In the genomic region with DNA sequence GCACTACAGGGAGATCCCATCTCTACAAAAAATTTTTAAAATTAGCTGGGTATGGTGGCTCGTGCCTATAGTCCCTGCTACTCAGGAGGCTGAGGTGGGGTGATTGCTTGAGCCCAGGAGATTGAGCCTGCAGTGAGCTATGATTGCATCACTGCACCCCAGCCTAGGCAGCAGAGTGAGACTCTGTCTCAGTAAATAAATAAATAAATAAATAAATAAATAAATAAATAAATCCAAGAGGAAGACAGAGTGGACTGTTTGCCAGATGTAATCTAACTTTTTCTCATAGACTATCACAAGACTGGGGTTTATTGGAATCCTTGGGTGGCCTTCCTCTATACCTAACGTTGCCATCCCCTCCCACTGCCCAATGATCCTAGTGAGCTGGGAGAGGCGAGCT, we compare ENCODE assay signal across 15 cellular contexts. TPM values are rescaled to one million over a fixed set of nuclear protein-coding genes. Genes with fewer than 3 reads are reported as not detected.
DNase-seq lines count a peak whose midpoint lies in the region; ATAC-seq, FAIRE-seq and TF ChIP-seq lines count a peak whose summit lies in the region.
"Had no signal": no experiment of that assay in that cellular context is flagged by ENCODE, and none has a peak within 500 bp of the region (broad histone marks: within the 10 kb centered on the region; RNA-seq: fewer than 3 reads in every experiment).

No MANE protein-coding gene starts in this region.

- H3K4me3 ChIP-seq in BLaER1 treated with 17β-estradiol and CSF1 and Interleukin-3, amounts not matched to agents 10 nM and 100 nM: no peak overlapping the region
- H3K4me3 ChIP-seq in HEK293 (ENCODE audit: low read depth, low read length): no peak overlapping the region
- no peak overlapping the region for H3K4me3 ChIP-seq in K562
- H3K4me3 ChIP-seq: GM12878 had no signal

- FAIRE-seq in K562 (lab: Jason Lieb, UNC): no peak
- FAIRE-seq: A204.1, GM12878, HepG2, HTR-8/SVneo had no signal

- H3K9me3 Mint-ChIP-seq in naive thymus-derived CD8-positive, alpha-beta T cell: no peaks in the 10 kb centered on the region
- H3K9me3 Mint-ChIP-seq: CD4-positive, CD25-positive, alpha-beta regulatory T cell had no signal

- ATAC-seq in K562: no peak
- ATAC-seq in naive thymus-derived CD8-positive, alpha-beta T cell: no peak
- ATAC-seq: GM12878, HepG2 had no signal

- BruUV-seq in K562 (replicated peaks; lab: Mats Ljungman, UMichigan): no TSS peak

- H3K9me3 ChIP-seq in BLaER1 treated with 17β-estradiol and CSF1 and Interleukin-3, amounts not matched to agents 10 nM and 100 nM (replicated peaks in 1 of 11): no peaks in the 10 kb centered on the region
- H3K9me3 ChIP-seq in HEK293 (ENCODE audit: control insufficient read depth, insufficient read depth, low read depth, low read length) (no peaks in the 10 kb centered on the region), K562 (replicated peaks; ENCODE audit: control insufficient read depth, insufficient read depth, low read depth, low read length) (no peaks in the 10 kb centered on the region)

- no peaks in the 10 kb centered on the region for H3K79me2 ChIP-seq in K562 (ENCODE audit: control insufficient read depth, insufficient read depth, low read length)

- H3K4me2 ChIP-seq in BLaER1 treated with 17β-estradiol and CSF1 and Interleukin-3, amounts not matched to agents 10 nM and 100 nM: peak overlapping the region; percentile 49 to 79 (median 64)
- H3K4me2 ChIP-seq in K562 (ENCODE audit: insufficient read depth, low read length): no peak overlapping the region

- no peak overlapping the region for H3K9ac ChIP-seq in BLaER1 treated with 17β-estradiol and CSF1 and Interleukin-3, amounts not matched to agents 10 nM and 100 nM
- H3K9ac ChIP-seq in K562 (ENCODE audit: insufficient read depth in 1 of 2, low read depth in 2 of 2, low read length in 2 of 2): no peak overlapping the region

- no peak for DNase-seq in K562 (ENCODE audit: extremely low read depth in 1 of 4, low spot score in 3 of 4)
- no peak for DNase-seq in naive thymus-derived CD8-positive, alpha-beta T cell
- no peak for DNase-seq in stimulated activated naive CD4-positive, alpha-beta T cell (lab: John Stamatoyannopoulos, UW)
- no peak for DNase-seq in activated naive CD4-positive, alpha-beta T cell treated with Interleukin-2 at 50 U/mL for 16 hours
- no peak for DNase-seq in foreskin melanocyte
- no peak for DNase-seq in activated CD8-positive, alpha-beta memory T cell treated with anti-CD3 and anti-CD28 coated beads for 24 hours
- DNase-seq: CD4-positive, CD25-positive, alpha-beta regulatory T cell; DMS79; HCEC 1CT had no signal

- no peaks in the 10 kb centered on the region for H3K9me1 ChIP-seq in K562 (ENCODE audit: control insufficient read depth, insufficient read depth, low read length)

- POLR2A ChIA-PET in HEK293 (lab: Yijun Ruan, JAX): interaction anchor here (0.6 kb wide), 1 partner anchor 88 kb away, joined by 3 read pairs; no protein-coding TSS in a partner anchor
- POLR2A ChIA-PET in K562 (lab: Yijun Ruan, JAX): interaction anchor here (0.6 to 1.5 kb wide), 2 partner anchors 56 to 272 kb away, joined by 3 read pairs; no protein-coding TSS in a partner anchor
- POLR2A ChIA-PET in naive thymus-derived CD8-positive, alpha-beta T cell (lab: Charles Lee): no interaction called here

- TF ChIP-seq CTCF in HEK293 (tag by site-specific recombination; IDR thresholded peaks at IDR 0.05) (no peak), K562 (IDR thresholded peaks at IDR 0.05 in 2 of 3, conservative IDR thresholded peaks at IDR 0.05 in 1 of 3; ENCODE audit: insufficient read depth in 2 of 3, low read depth in 1 of 3, low read length in 3 of 3) (no peak)

- no peak overlapping the region for H2AFZ ChIP-seq in K562 (ENCODE audit: low read depth, low read length)

- H3K27me3 Mint-ChIP-seq in naive thymus-derived CD8-positive, alpha-beta T cell: no peaks in the 10 kb centered on the region

- peak overlapping the region in 4 of 10 donors; percentile 56 to 65 (median 62) for H3K4me3 Mint-ChIP-seq in naive thymus-derived CD8-positive, alpha-beta T cell

- no peak overlapping the region for H3K27ac ChIP-seq in BLaER1 treated with 17β-estradiol and CSF1 and Interleukin-3, amounts not matched to agents 10 nM and 100 nM
- H3K27ac ChIP-seq in HEK293 (ENCODE audit: extremely low read depth, low read depth, low read length) (no peak overlapping the region), K562 (ENCODE audit: extremely low read depth, low read depth, low read length) (no peak overlapping the region)

- no peaks in the 10 kb centered on the region for H3K36me3 ChIP-seq in BLaER1 treated with 17β-estradiol and CSF1 and Interleukin-3, amounts not matched to agents 10 nM and 100 nM
- H3K36me3 ChIP-seq in HEK293 (ENCODE audit: control insufficient read depth in 2 of 2, insufficient read depth in 1 of 2, low read length in 2 of 2): no peaks in the 10 kb centered on the region
- H3K36me3 ChIP-seq in K562 (ENCODE audit: control insufficient read depth, insufficient read depth, low read length): no peaks in the 10 kb centered on the region

- TF ChIP-seq RAD21 in K562 (CRISPR knock-in tag; conservative IDR thresholded peaks at IDR 0.05 in 1 of 2, IDR thresholded peaks at IDR 0.05 in 1 of 2): no peak

- CTCF ChIA-PET in HEK293 (lab: Yijun Ruan, JAX): interaction anchor here (0.8 to 8.7 kb wide), 3 partner anchors 17 to 495 kb away, joined by 3 to 56 read pairs (median 4); a partner anchor contains a TSS
- CTCF ChIA-PET in K562 (lab: Yijun Ruan, JAX; ENCODE audit: low intra/inter-chr PET ratio): no interaction called here

- intact Hi-C loops in K562 (cut with micrococcal nuclease): no loop called here

- H3K4me1 ChIP-seq in BLaER1 treated with 17β-estradiol and CSF1 and Interleukin-3, amounts not matched to agents 10 nM and 100 nM: peaks cover 32 to 92% (median 61%) of the 10 kb centered on the region in 10 experiments
- H3K4me1 ChIP-seq in HEK293 (ENCODE audit: control insufficient read depth, insufficient read depth, low read length) (no peaks in the 10 kb centered on the region; the same call in 1 of the 2 replicates), K562 (replicated peaks in 1 of 2; ENCODE audit: control insufficient read depth in 2 of 2, insufficient read depth in 2 of 2, low read length in 2 of 2) (peaks cover 0 to 5% of the 10 kb centered on the region in 2 experiments; a peak in 1 of 5 replicates)

- TF ChIP-seq POLR2A in K562 (conservative IDR thresholded peaks at IDR 0.05): no peak

- H3K4me1 Mint-ChIP-seq in naive thymus-derived CD8-positive, alpha-beta T cell: peaks cover 49 to 94% (median 87%) of the 10 kb centered on the region in 4 donors

- H3K27ac Mint-ChIP-seq in naive thymus-derived CD8-positive, alpha-beta T cell: peak overlapping the region in 9 of 10 donors; percentile 74 to 96 (median 85)

- in situ Hi-C loops in K562 (cut with MboI): no loop called here

- TF ChIP-seq EP300 in K562 (IDR thresholded peaks at IDR 0.05; ENCODE audit: low read length): no peak

- peaks cover 0 to 3% (median 0%) of the 10 kb centered on the region in 3 donors for H3K36me3 Mint-ChIP-seq in naive thymus-derived CD8-positive, alpha-beta T cell
- H3K36me3 Mint-ChIP-seq: CD4-positive, CD25-positive, alpha-beta regulatory T cell had no signal

- no peaks in the 10 kb centered on the region; a peak in 1 of 22 replicates for H4K20me1 ChIP-seq in BLaER1 treated with 17β-estradiol and CSF1 and Interleukin-3, amounts not matched to agents 10 nM and 100 nM
- H4K20me1 ChIP-seq in K562 (replicated peaks; ENCODE audit: control insufficient read depth, insufficient read depth, low read length): no peaks in the 10 kb centered on the region

- 21% methylated on average over 3 of the region's 3 CpGs for WGBS in K562 (ENCODE audit: insufficient coverage, low coverage, missing lambda C conversion rate)

- H3K27me3 ChIP-seq in BLaER1 treated with 17β-estradiol and CSF1 and Interleukin-3, amounts not matched to agents 10 nM and 100 nM: peaks cover 0 to 11% (median 0%) of the 10 kb centered on the region in 11 experiments; a peak in 5 of 22 replicates
- H3K27me3 ChIP-seq in K562 (ENCODE audit: control insufficient read depth in 2 of 2, insufficient read depth in 2 of 2, low read length in 2 of 2): peaks cover 12 to 31% of the 10 kb centered on the region in 2 experiments; a peak in 4 of 5 replicates

TF ChIP-seq in K562, 482 proteins besides CTCF, POLR2A, EP300 and RAD21 (continues in another document):
- TF ChIP-seq ZNF780A (CRISPR knock-in tag; IDR thresholded peaks at IDR 0.05): no peak
- TF ChIP-seq ZNF445 (CRISPR knock-in tag; IDR thresholded peaks at IDR 0.05; ENCODE audit: low read depth): no peak
- TF ChIP-seq ZNF197 (CRISPR knock-in tag; IDR thresholded peaks at IDR 0.05; ENCODE audit: low read depth): no peak
- peak; percentile 91; the same call in 1 of the 2 replicates for TF ChIP-seq ZC3H11A (IDR thresholded peaks at IDR 0.05; ENCODE audit: low read depth, low read length)
- TF ChIP-seq MTA3 (IDR thresholded peaks at IDR 0.05; ENCODE audit: borderline replicate concordance): no peak
- TF ChIP-seq ZKSCAN1 (IDR thresholded peaks at IDR 0.05; ENCODE audit: low read depth, low read length): no peak
- TF ChIP-seq CCAR2 (IDR thresholded peaks at IDR 0.05; ENCODE audit: low read depth, low read length): no peak
- no peak for TF ChIP-seq CXXC5 (CRISPR knock-in tag; IDR thresholded peaks at IDR 0.05)
- TF ChIP-seq GTF2F1 (IDR thresholded peaks at IDR 0.05; ENCODE audit: low read depth, low read length): no peak
- TF ChIP-seq SMAD1 (IDR thresholded peaks at IDR 0.05; ENCODE audit: low read depth, low read length, partially characterized antibody): no peak

RNA-seq across cellular contexts. Expression of a gene that starts 19.2 kb away (rescaled TPM):
- total RNA-seq in K562 (2011; cell fraction: chromatin; rRNA removed; ENCODE audit: low replicate concordance): 22.7 and 54.2 TPM in 2 replicates
- total RNA-seq in K562 (2011; cell fraction: nucleolus; rRNA removed): 20.5 and 24.5 TPM in 2 replicates
- total RNA-seq in K562 (2011; cell fraction: nucleoplasm; rRNA removed): 24.3 and 38.9 TPM in 2 replicates
- 5.8 TPM in 2 replicates for total RNA-seq in K562 (2014; rRNA removed)
- total RNA-seq in K562 (2014; rRNA removed; fragmentation: Illumina TruSeq; extraction: Trizol): 3.4 TPM in 2 replicates
- 3.1 and 3.2 TPM in 2 replicates for total RNA-seq in K562 (2015; rRNA removed; fragmentation: Illumina TruSeq; extraction: Trizol)
- total RNA-seq in K562 (2021): 10.3 and 12.6 TPM in 2 replicates
- polyA plus RNA-seq in K562 (2011; rRNA removed): 3.2 and 4.2 TPM in 2 replicates
- polyA plus RNA-seq in K562 (2011; cell fraction: cytosol; rRNA removed): 2.6 and 5.4 TPM in 2 replicates
- 4.1 and 11.1 TPM in 2 replicates for polyA plus RNA-seq in K562 (2011; cell fraction: nucleus; rRNA removed)
- polyA plus RNA-seq in K562 (2012): 8.3 and 8.9 TPM in 2 replicates
- polyA plus RNA-seq in K562 (2014; fragmentation: Illumina TruSeq; extraction: Trizol): 14.4 and 14.9 TPM in 2 replicates
- 1 to 10 TPM; 1.6 to 2.0 TPM for polyA plus RNA-seq in K562 (2014; fragmentation: Nextera tagmentation; extraction: Ambion mirVana)
- 5.4 and 5.8 TPM in 2 replicates for polyA plus RNA-seq in K562 (2014; rRNA removed)
- 5.5 and 7.4 TPM in 2 replicates for polyA minus RNA-seq in K562 (2011; rRNA and poly(A)+ RNA removed)
- 5.3 and 9.5 TPM in 2 replicates for polyA minus RNA-seq in K562 (2011; cell fraction: cytosol; rRNA and poly(A)+ RNA removed)
- 8.3 and 13.5 TPM in 2 replicates for polyA minus RNA-seq in K562 (2011; cell fraction: nucleus; rRNA and poly(A)+ RNA removed)
- total RNA-seq in naive thymus-derived CD8-positive, alpha-beta T cell: 100 to 1,000 TPM; 910 to 911 TPM
- 100 to 1,000 TPM; 207 to 600 (median 328) TPM for polyA plus RNA-seq in naive thymus-derived CD8-positive, alpha-beta T cell

Comparison
In these comparisons a context has a peak if more than half of its experiments do, and no peak if none do; other contexts are left out.
1. RNA of a gene that starts 19.2 kb away (total RNA-seq): 910 to 911 TPM in naive thymus-derived CD8-positive, alpha-beta T cell; 3.1 to 54.2 TPM in K562; every median in the first group is over 10 times any median in the second.